21 cellular contexts compared by ENCODE assay signal in the genomic region with DNA sequence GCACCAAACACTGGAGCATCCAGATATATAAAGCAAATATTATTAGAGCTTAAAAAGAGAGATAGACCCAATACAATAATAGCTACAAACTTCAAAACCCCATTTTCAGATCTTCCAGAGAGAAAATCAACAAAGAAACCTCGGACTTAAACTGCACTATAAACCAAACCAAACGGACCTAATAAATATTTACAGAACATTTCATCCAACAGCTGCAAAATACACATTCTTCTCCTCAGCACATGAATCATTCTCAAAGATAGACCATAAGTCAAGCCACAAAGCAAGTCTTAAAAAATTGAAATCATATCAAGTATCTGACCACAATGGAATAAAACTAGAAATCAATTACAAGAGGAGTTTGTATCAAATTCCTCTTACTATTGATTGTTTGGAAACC.
"Had no signal": no experiment of that assay in that cellular context is flagged by ENCODE, and none has a peak within 500 bp of the region (broad histone marks: within the 10 kb centered on the region; RNA-seq: fewer than 3 reads in every experiment).

No MANE protein-coding gene starts in this region.

- H3K27me3 ChIP-seq: dorsolateral prefrontal cortex, right atrium auricular region, tibial nerve, upper lobe of left lung had no signal

- H3K9ac ChIP-seq: neural progenitor cell had no signal

- H3K4me1 ChIP-seq: foreskin keratinocyte, lower lobe of right lung, neural progenitor cell, right atrium auricular region, tibial nerve, upper lobe of left lung had no signal

- DNase-seq: dorsolateral prefrontal cortex; effector CD4-positive, alpha-beta T cell; foreskin keratinocyte; glutamatergic neuron; heart right ventricle; hippocampal formation; islet precursor cell; left ventricle myocardium superior; lower lobe of right lung; naive thymus-derived CD4-positive, alpha-beta T cell; stimulated activated CD4-positive, alpha-beta T cell treated with anti-CD3 and anti-CD28 coated beads, Interleukin-15, amount 100 ng/mL, for 24 hours; stimulated activated CD4-positive, alpha-beta T cell treated with anti-CD3 and anti-CD28 coated beads, Interleukin-2, amount 100 ng/mL, for 48 hours; stimulated activated naive B cell treated with anti-CD40 and anti-IgM and Interleukin-4, amounts not matched to agents 10 μg/mL and 1 μg/mL and 100 μg/mL, for 72 hours; upper lobe of left lung had no signal

- H3K27ac ChIP-seq: dorsolateral prefrontal cortex, foreskin keratinocyte, heart right ventricle, lower lobe of right lung, neural progenitor cell, prostate gland, right atrium auricular region, skin epidermis, thoracic aorta, tibial nerve, upper lobe of left lung had no signal

- H3K4me2 ChIP-seq: neural progenitor cell had no signal

- H3K36me3 ChIP-seq: heart right ventricle, lower lobe of right lung, neural progenitor cell, prostate gland, right atrium auricular region, thoracic aorta, tibial nerve, upper lobe of left lung had no signal

- H3K4me3 ChIP-seq: dorsolateral prefrontal cortex, heart right ventricle, lower lobe of right lung, neural progenitor cell, prostate gland, right atrium auricular region, skin epidermis, thoracic aorta, tibial nerve, upper lobe of left lung had no signal

- ATAC-seq: foreskin keratinocyte; heart right ventricle; left ventricle myocardium superior; lower lobe of right lung; naive thymus-derived CD4-positive, alpha-beta T cell; sciatic nerve; stimulated activated naive B cell treated with anti-CD40 and anti-IgM and Interleukin-4, amounts not matched to agents 10 μg/mL and 1 μg/mL and 100 μg/mL, for 72 hours had no signal

- H3K9me3 ChIP-seq: lower lobe of right lung, prostate gland, right atrium auricular region, thoracic aorta, tibial nerve, upper lobe of left lung had no signal

- H2AFZ ChIP-seq: neural progenitor cell had no signal
